8 cellular contexts compared by ENCODE assay signal in genomic region chr16:27408602-27409031, GRCh38. TPM values are rescaled to one million over a fixed set of nuclear protein-coding genes. Genes with fewer than 3 reads are reported as not detected.
DNase-seq lines count a peak whose midpoint lies in the region; ATAC-seq and TF ChIP-seq lines count a peak whose summit lies in the region.
"Had no signal": no experiment of that assay in that cellular context is flagged by ENCODE, and none has a peak within 500 bp of the region (broad histone marks: within the 10 kb centered on the region; RNA-seq: fewer than 3 reads in every experiment).

No MANE protein-coding gene starts in this region.

- ATAC-seq in GM19023 (IDR thresholded peaks at IDR 0.05; ENCODE audit: unreplicated experiment) (peak; percentile 29), T-cell (replicated peaks in 1 of 4) (no peak), memory B cell (ENCODE audit: low read depth) (peak; percentile 48), GM18858 (IDR thresholded peaks at IDR 0.05; ENCODE audit: unreplicated experiment) (no peak)

- 77 to 80% methylated on average over 6 of the region's 6 CpGs for WGBS in thyroid gland, 2 donors

- TF ChIP-seq CTCF in thyroid gland (IDR thresholded peaks at IDR 0.05) = no peak

- H3K27me3 ChIP-seq in thyroid gland = no peaks in the 10 kb centered on the region

- H3K27ac Mint-ChIP-seq in T-cell = peak overlapping the region; percentile 87 to 93
- no peak overlapping the region for H3K27ac Mint-ChIP-seq in memory B cell

- H3K4me1 Mint-ChIP-seq in T-cell (peaks cover 88 to 93% (median 91%) of the 10 kb centered on the region in 3 donors), memory B cell (peaks cover 34% of the 10 kb centered on the region)

- CTCF ChIA-PET in T-cell (lab: Charles Lee) = interaction anchor here in 1 of 2 donors (0.9 to 3.0 kb wide), 2 partner anchors 38 to 41 kb away, joined by 3 to 12 read pairs; no protein-coding TSS in a partner anchor

- H3K9me3 Mint-ChIP-seq in T-cell (peaks cover 0 to 10% (median 0%) of the 10 kb centered on the region in 3 donors), memory B cell (peaks cover 6% of the 10 kb centered on the region)

- DNase-seq in T-cell = no peak
- no peak for DNase-seq in memory B cell (ENCODE audit: low spot score in 2 of 2)
- DNase-seq in thyroid gland = no peak
- DNase-seq in NCI-H2227 treated with DMSO at 0.1 percent for 48 hours (lab: John Stamatoyannopoulos, UW) = no peak

- H3K4me3 Mint-ChIP-seq in T-cell (peak overlapping the region; percentile 37 to 88 (median 58)), memory B cell (no peak overlapping the region)

- no peaks in the 10 kb centered on the region for H3K36me3 ChIP-seq in thyroid gland

- TF ChIP-seq POLR2A in thyroid gland (IDR thresholded peaks at IDR 0.05) = no peak

- POLR2A ChIA-PET in T-cell (lab: Charles Lee) = interaction anchor here (0.6 to 1.4 kb wide), 4 partner anchors 8 to 41 kb away, joined by 3 to 12 read pairs (median 4); no protein-coding TSS in a partner anchor

- no peaks in the 10 kb centered on the region for H3K9me3 ChIP-seq in thyroid gland

- H3K36me3 Mint-ChIP-seq in T-cell (peaks cover 37% of the 10 kb centered on the region), memory B cell (peaks cover 2% of the 10 kb centered on the region)

- no peaks in the 10 kb centered on the region for H3K4me1 ChIP-seq in thyroid gland

- no peak overlapping the region for H3K27ac ChIP-seq in thyroid gland
- H3K27ac ChIP-seq: KMS-11 had no signal

- H3K27me3 Mint-ChIP-seq in T-cell = no peaks in the 10 kb centered on the region
- peaks cover 12% of the 10 kb centered on the region for H3K27me3 Mint-ChIP-seq in memory B cell

- intact Hi-C loops in thyroid gland (cut with DNase I) = no loop called here

- H3K4me3 ChIP-seq in GM08714 (ENCODE audit: low read length) (peak overlapping the region; percentile 54; the same call in 1 of the 2 replicates), thyroid gland (replicated peaks in 1 of 3) (no peak overlapping the region)

RNA-seq across cellular contexts. Expression of gene IL21R, which starts 6.6 kb away (rescaled TPM):
- total RNA-seq in T-cell (10 to 100 TPM; 35.6 to 44.3 (median 38.2) TPM), thyroid gland (under 1 TPM; 0.11 to 0.88 (median 0.32) TPM)

Comparison
In these comparisons a context has a peak if more than half of its experiments do, and no peak if none do; other contexts are left out.
1. ATAC-seq: peak in GM19023 (single experiment) and memory B cell (single experiment); none in T-cell (0 of 4) and GM18858 (single experiment).
2. RNA of gene IL21R, which starts 6.6 kb away (total RNA-seq): 35.6 to 44.3 TPM in T-cell; 0.11 to 0.88 TPM in thyroid gland; every median in the first group is over 10 times any median in the second.